In the genomic region with DNA sequence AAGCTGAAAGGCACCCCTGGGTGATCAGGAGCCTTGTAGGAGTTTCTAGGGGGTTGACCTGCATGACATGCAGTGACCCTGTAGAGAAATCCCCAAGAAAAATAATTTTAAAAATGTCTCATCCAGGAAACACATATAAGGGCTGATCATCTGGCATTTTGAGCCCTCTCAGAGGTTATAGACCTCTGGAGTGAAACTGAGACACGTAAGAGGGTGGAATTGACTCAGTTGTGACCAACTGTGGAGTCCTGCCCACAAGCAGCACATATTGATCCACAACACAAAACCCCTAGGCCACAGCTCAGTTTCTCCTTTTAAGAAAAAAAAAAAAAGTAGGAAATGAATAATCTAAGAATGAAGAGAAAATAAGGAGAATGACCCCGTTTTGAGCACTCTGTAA, we compare ENCODE assay signal across 1 cellular context.
TF ChIP-seq lines count a peak whose summit lies in the region.

No MANE protein-coding gene starts in this region.

TF ChIP-seq in HepG2, 621 proteins besides CTCF, POLR2A, EP300 and RAD21:
- TF ChIP-seq, protein P1, sequence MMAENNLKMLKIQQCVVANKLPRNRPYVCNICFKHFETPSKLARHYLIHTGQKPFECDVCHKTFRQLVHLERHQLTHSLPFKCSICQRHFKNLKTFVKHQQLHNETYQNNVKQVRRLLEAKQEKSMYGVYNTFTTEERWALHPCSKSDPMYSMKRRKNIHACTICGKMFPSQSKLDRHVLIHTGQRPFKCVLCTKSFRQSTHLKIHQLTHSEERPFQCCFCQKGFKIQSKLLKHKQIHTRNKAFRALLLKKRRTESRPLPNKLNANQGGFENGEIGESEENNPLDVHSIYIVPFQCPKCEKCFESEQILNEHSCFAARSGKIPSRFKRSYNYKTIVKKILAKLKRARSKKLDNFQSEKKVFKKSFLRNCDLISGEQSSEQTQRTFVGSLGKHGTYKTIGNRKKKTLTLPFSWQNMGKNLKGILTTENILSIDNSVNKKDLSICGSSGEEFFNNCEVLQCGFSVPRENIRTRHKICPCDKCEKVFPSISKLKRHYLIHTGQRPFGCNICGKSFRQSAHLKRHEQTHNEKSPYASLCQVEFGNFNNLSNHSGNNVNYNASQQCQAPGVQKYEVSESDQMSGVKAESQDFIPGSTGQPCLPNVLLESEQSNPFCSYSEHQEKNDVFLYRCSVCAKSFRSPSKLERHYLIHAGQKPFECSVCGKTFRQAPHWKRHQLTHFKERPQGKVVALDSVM (CRISPR knock-in tag; IDR thresholded peaks at IDR 0.05), result no peak
- TF ChIP-seq SYNCRIP (IDR thresholded peaks at IDR 0.05; ENCODE audit: insufficient read depth, low read depth, low read length) (no peak), ZNF713 (CRISPR knock-in tag; IDR thresholded peaks at IDR 0.05) (no peak), ZNF891 (CRISPR knock-in tag; IDR thresholded peaks at IDR 0.05) (no peak), ZNF136 (CRISPR knock-in tag; IDR thresholded peaks at IDR 0.05; ENCODE audit: low read depth) (no peak), IRF2 (CRISPR knock-in tag; IDR thresholded peaks at IDR 0.05) (no peak), SIN3A (IDR thresholded peaks at IDR 0.05; ENCODE audit: borderline replicate concordance, low read depth, low read length) (no peak), POLR2AphosphoS5 (IDR thresholded peaks at IDR 0.05; ENCODE audit: low read depth, low read length) (no peak)
